Comparison of ENCODE assay signal across 15 cellular contexts in the genomic region with DNA sequence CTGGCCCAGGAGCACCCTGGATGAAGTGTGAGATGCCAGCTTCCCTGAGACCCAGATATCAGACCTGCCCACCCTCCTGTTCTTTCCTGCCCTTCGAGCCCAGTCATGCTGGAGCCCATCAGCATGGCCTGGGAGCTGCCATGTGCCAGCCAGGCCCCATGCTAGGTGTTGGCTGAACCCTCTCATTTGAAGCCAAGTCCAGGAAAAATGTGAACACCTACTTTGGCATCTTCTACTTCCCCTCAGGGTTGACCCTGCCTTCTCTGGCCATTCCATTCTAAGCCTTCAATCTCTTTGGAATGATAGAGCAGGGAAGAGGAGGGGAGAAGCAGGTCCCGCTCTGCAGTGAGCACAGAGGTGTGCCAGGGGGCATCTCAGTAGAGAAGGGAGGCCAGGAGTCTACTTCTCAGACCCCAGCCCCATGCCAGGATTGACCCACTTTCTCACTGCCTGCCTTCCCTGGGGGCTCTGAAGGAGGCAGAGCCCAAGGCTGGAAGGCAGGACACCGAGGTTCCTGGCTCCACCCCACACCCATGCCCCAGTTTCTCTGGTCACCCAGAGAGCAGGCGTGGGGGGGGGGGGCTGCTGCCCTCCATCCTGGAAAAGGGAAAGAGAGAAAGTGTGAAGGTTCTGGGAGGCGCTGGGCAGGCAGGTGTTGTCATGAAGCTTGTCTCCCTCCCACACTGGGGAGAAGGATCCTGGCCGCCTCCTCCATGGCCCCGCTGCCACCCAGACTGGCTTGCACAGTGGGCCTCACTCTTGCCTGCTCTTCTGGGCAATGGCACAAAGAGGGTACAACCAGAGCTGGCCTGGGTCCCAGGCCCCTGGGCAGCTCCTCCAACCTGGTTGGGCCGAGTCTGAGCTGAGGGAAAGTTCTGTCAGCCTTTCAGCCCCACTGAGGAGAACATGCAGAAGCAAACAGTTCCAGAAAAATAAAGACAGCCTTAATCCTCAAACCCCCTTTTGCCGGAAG. TPM values are rescaled to one million over a fixed set of nuclear protein-coding genes. Genes with fewer than 3 reads are reported as not detected.
A peak's percentile ranks its signal among the peaks of the same experiment; 100 is the strongest.
DNase-seq lines count a peak whose midpoint lies in the region; ATAC-seq and TF ChIP-seq lines count a peak whose summit lies in the region.
"Had no signal": no experiment of that assay in that cellular context is flagged by ENCODE, and none has a peak within 500 bp of the region (broad histone marks: within the 10 kb centered on the region; RNA-seq: fewer than 3 reads in every experiment).

No MANE protein-coding gene starts in this region.

- H3K36me3 Mint-ChIP-seq in activated naive CD4-positive, alpha-beta T cell treated with anti-CD3 and anti-CD28 coated beads, Interleukin-2, amount 10 ng/mL, durations not matched to agents 7 days and 5 days = peaks cover 5% of the 10 kb centered on the region
- H3K36me3 Mint-ChIP-seq in activated CD8-positive, alpha-beta T cell treated with anti-CD3 and anti-CD28 coated beads, Interleukin-2, amount 10 ng/mL, durations not matched to agents 7 days and 5 days (ENCODE audit: low read depth) = no peaks in the 10 kb centered on the region
- H3K36me3 Mint-ChIP-seq: natural killer cell treated with Interleukin-12 subunit alpha and Interleukin-12 subunit beta and Interleukin-15 and Interleukin-18, amount 100 ng/mL, for 72 hours had no signal

- no peaks in the 10 kb centered on the region for H3K9me3 Mint-ChIP-seq in activated naive CD4-positive, alpha-beta T cell treated with anti-CD3 and anti-CD28 coated beads, Interleukin-2, amount 10 ng/mL, durations not matched to agents 7 days and 5 days
- H3K9me3 Mint-ChIP-seq in activated CD8-positive, alpha-beta T cell treated with anti-CD3 and anti-CD28 coated beads, Interleukin-2, amount 10 ng/mL, durations not matched to agents 7 days and 5 days (ENCODE audit: insufficient read depth) = no peaks in the 10 kb centered on the region
- H3K9me3 Mint-ChIP-seq: natural killer cell treated with Interleukin-12 subunit alpha and Interleukin-12 subunit beta and Interleukin-15 and Interleukin-18, amount 100 ng/mL, for 72 hours had no signal

- peaks cover 28% of the 10 kb centered on the region for H3K4me1 Mint-ChIP-seq in activated naive CD4-positive, alpha-beta T cell treated with anti-CD3 and anti-CD28 coated beads, Interleukin-2, amount 10 ng/mL, durations not matched to agents 7 days and 5 days
- H3K4me1 Mint-ChIP-seq in activated CD8-positive, alpha-beta T cell treated with anti-CD3 and anti-CD28 coated beads, Interleukin-2, amount 10 ng/mL, durations not matched to agents 7 days and 5 days (ENCODE audit: low read depth) = peaks cover 31% of the 10 kb centered on the region

- H3K4me2 ChIP-seq in mesenchymal stem cell (ENCODE audit: low read length, poor library complexity, severe bottlenecking) = no peak overlapping the region

- H3K27me3 Mint-ChIP-seq in activated naive CD4-positive, alpha-beta T cell treated with anti-CD3 and anti-CD28 coated beads, Interleukin-2, amount 10 ng/mL, durations not matched to agents 7 days and 5 days = no peaks in the 10 kb centered on the region
- no peaks in the 10 kb centered on the region for H3K27me3 Mint-ChIP-seq in activated CD8-positive, alpha-beta T cell treated with anti-CD3 and anti-CD28 coated beads, Interleukin-2, amount 10 ng/mL, durations not matched to agents 7 days and 5 days (ENCODE audit: low read depth)
- H3K27me3 Mint-ChIP-seq: natural killer cell treated with Interleukin-12 subunit alpha and Interleukin-12 subunit beta and Interleukin-15 and Interleukin-18, amount 100 ng/mL, for 72 hours had no signal

- H3K27ac ChIP-seq in mesenchymal stem cell (ENCODE audit: low read length, poor library complexity, severe bottlenecking) (no peak overlapping the region), thoracic aorta (peak overlapping the region; percentile 55 to 97)

- no peak overlapping the region for H4K8ac ChIP-seq in mesenchymal stem cell (ENCODE audit: low read length)

- H2BK12ac ChIP-seq in mesenchymal stem cell (ENCODE audit: low read length in 2 of 2) = peak overlapping the region in 1 of 2 experiments; percentile 80

- no peak overlapping the region for H3K4me3 ChIP-seq in MG63
- H3K4me3 ChIP-seq in mesenchymal stem cell (ENCODE audit: insufficient read depth in 1 of 2, low read depth in 1 of 2, low read length in 2 of 2) = no peak overlapping the region
- no peak overlapping the region for H3K4me3 ChIP-seq in thoracic aorta

- H2AFZ ChIP-seq in mesenchymal stem cell (ENCODE audit: low read depth, low read length) = no peak overlapping the region

- H3K14ac ChIP-seq in mesenchymal stem cell (ENCODE audit: low read length in 2 of 2) = no peak overlapping the region

- peak overlapping the region in 1 of 2 experiments; percentile 26 for H3K23ac ChIP-seq in mesenchymal stem cell (ENCODE audit: low read length in 2 of 2)

- H3K79me1 ChIP-seq in mesenchymal stem cell (replicated peaks; ENCODE audit: low read length, poor library complexity, severe bottlenecking) = peaks cover 22% of the 10 kb centered on the region

- no peak for ATAC-seq in thoracic aorta (ENCODE audit: insufficient number of reproducible peaks, low FRiP score, low read depth)
- ATAC-seq in GM18861 (IDR thresholded peaks at IDR 0.05; ENCODE audit: unreplicated experiment) = no peak
- ATAC-seq in activated CD8-positive, alpha-beta T cell treated with anti-CD3 and anti-CD28 coated beads, Interleukin-2, amount 10 ng/mL, durations not matched to agents 7 days and 5 days = no peak
- ATAC-seq: natural killer cell treated with Interleukin-12 subunit alpha and Interleukin-12 subunit beta and Interleukin-15 and Interleukin-18, amount 100 ng/mL, for 72 hours had no signal

- CTCF ChIA-PET in activated naive CD4-positive, alpha-beta T cell treated with anti-CD3 and anti-CD28 coated beads, Interleukin-2, amount 10 ng/mL, durations not matched to agents 7 days and 5 days (lab: Charles Lee) = interaction anchor here (0.7 to 2.2 kb wide), 6 partner anchors 9 to 72 kb away, joined by 3 to 10 read pairs (median 5); a partner anchor contains a TSS
- CTCF ChIA-PET in activated CD8-positive, alpha-beta T cell treated with anti-CD3 and anti-CD28 coated beads, Interleukin-2, amount 10 ng/mL, durations not matched to agents 7 days and 5 days (lab: Charles Lee) = interaction anchor here (1.5 to 4.0 kb wide), 4 partner anchors 9 to 236 kb away, joined by 4 to 20 read pairs (median 11); a partner anchor contains a TSS

- no peak for TF ChIP-seq CTCF in thoracic aorta (IDR thresholded peaks at IDR 0.05)

- H3K4ac ChIP-seq in mesenchymal stem cell (ENCODE audit: low read depth in 1 of 2, low read length in 2 of 2) = peak overlapping the region in 1 of 2 experiments; percentile 70

- H3K4me3 Mint-ChIP-seq in activated naive CD4-positive, alpha-beta T cell treated with anti-CD3 and anti-CD28 coated beads, Interleukin-2, amount 10 ng/mL, durations not matched to agents 7 days and 5 days = no peak overlapping the region
- H3K4me3 Mint-ChIP-seq in activated CD8-positive, alpha-beta T cell treated with anti-CD3 and anti-CD28 coated beads, Interleukin-2, amount 10 ng/mL, durations not matched to agents 7 days and 5 days = no peak overlapping the region
- H3K4me3 Mint-ChIP-seq: natural killer cell treated with Interleukin-12 subunit alpha and Interleukin-12 subunit beta and Interleukin-15 and Interleukin-18, amount 100 ng/mL, for 72 hours had no signal

- H3K4me1 ChIP-seq in mesenchymal stem cell (ENCODE audit: control insufficient read depth, insufficient read depth, low read depth, low read length) = peaks cover 29% of the 10 kb centered on the region
- H3K4me1 ChIP-seq in thoracic aorta (ENCODE audit: control insufficient read depth in 1 of 2, low read depth in 2 of 2) = peaks cover 46 to 87% of the 10 kb centered on the region in 2 donors

- H3K18ac ChIP-seq in mesenchymal stem cell (ENCODE audit: low read depth in 1 of 2, low read length in 2 of 2) = no peak overlapping the region

- no peak overlapping the region for H2AK5ac ChIP-seq in mesenchymal stem cell (ENCODE audit: low read length, severe bottlenecking)

- no peak overlapping the region for H2BK120ac ChIP-seq in mesenchymal stem cell (ENCODE audit: low read depth, low read length)

- no peak overlapping the region for H3K27ac Mint-ChIP-seq in activated naive CD4-positive, alpha-beta T cell treated with anti-CD3 and anti-CD28 coated beads, Interleukin-2, amount 10 ng/mL, durations not matched to agents 7 days and 5 days
- no peak overlapping the region for H3K27ac Mint-ChIP-seq in activated CD8-positive, alpha-beta T cell treated with anti-CD3 and anti-CD28 coated beads, Interleukin-2, amount 10 ng/mL, durations not matched to agents 7 days and 5 days
- H3K27ac Mint-ChIP-seq: natural killer cell treated with Interleukin-12 subunit alpha and Interleukin-12 subunit beta and Interleukin-15 and Interleukin-18, amount 100 ng/mL, for 72 hours had no signal

- H3K27me3 ChIP-seq in MG63 = no peaks in the 10 kb centered on the region
- no peaks in the 10 kb centered on the region for H3K27me3 ChIP-seq in mesenchymal stem cell (ENCODE audit: control insufficient read depth in 1 of 2, insufficient read depth in 1 of 2, low read length in 2 of 2)
- H3K27me3 ChIP-seq in thoracic aorta (replicated peaks; ENCODE audit: insufficient read depth) = no peaks in the 10 kb centered on the region

- no peaks in the 10 kb centered on the region; the same call in 1 of the 2 replicates for H3K36me3 ChIP-seq in MG63
- H3K36me3 ChIP-seq in mesenchymal stem cell (ENCODE audit: control insufficient read depth in 1 of 2, insufficient read depth in 2 of 2, low read depth in 1 of 2, low read length in 2 of 2) = peaks cover 19 to 42% of the 10 kb centered on the region in 2 experiments
- H3K36me3 ChIP-seq in thoracic aorta = peaks cover 28% of the 10 kb centered on the region

- 86% methylated on average over 7 of the region's 9 CpGs for WGBS in mesenchymal stem cell

- POLR2A ChIA-PET in activated CD8-positive, alpha-beta T cell treated with anti-CD3 and anti-CD28 coated beads, Interleukin-2, amount 10 ng/mL, durations not matched to agents 7 days and 5 days (lab: Charles Lee) = interaction anchor here (4.7 kb wide), 1 partner anchor 8 kb away, joined by 33 read pairs; a partner anchor contains a TSS

- H3K9me3 ChIP-seq in MG63 (no peaks in the 10 kb centered on the region), mesenchymal stem cell (ENCODE audit: control insufficient read depth, low read length) (no peaks in the 10 kb centered on the region), thoracic aorta (no peaks in the 10 kb centered on the region)

- H3K9ac ChIP-seq in mesenchymal stem cell (ENCODE audit: low read length) = no peak overlapping the region

- H4K91ac ChIP-seq in mesenchymal stem cell (ENCODE audit: low read length) = no peak overlapping the region

- H2BK15ac ChIP-seq in mesenchymal stem cell (ENCODE audit: low read depth, poor library complexity, severe bottlenecking) = peak overlapping the region; percentile 39

- DNase-seq in MG63 (peak; percentile 64), cerebellum (ENCODE audit: low spot score) (peak; percentile 63), mesenchymal stem cell (no peak), thoracic aorta (ENCODE audit: low spot score) (no peak)
- DNase-seq in activated naive CD4-positive, alpha-beta T cell treated with anti-CD3 and anti-CD28 coated beads, Interleukin-2, amount 10 ng/mL, durations not matched to agents 7 days and 5 days = no peak
- DNase-seq in activated CD8-positive, alpha-beta T cell treated with anti-CD3 and anti-CD28 coated beads, Interleukin-2, amount 10 ng/mL, durations not matched to agents 7 days and 5 days = no peak
- DNase-seq: activated gamma-delta T cell treated with Interleukin-2 at 50 U/mL for 16 hours, hippocampal formation, mesendoderm, NCI-H1048, NCI-H526, SIG-M5 had no signal

- H2BK5ac ChIP-seq in mesenchymal stem cell (ENCODE audit: low read depth, low read length, poor library complexity, severe bottlenecking) = no peak overlapping the region

RNA-seq across cellular contexts. Expression of a gene that starts 9.3 kb away (rescaled TPM):
- total RNA-seq in MG63 (2014; rRNA removed; shearing (Covaris generic); ENCODE audit: low replicate concordance) = 31.9 and 50.4 TPM in 2 replicates
- total RNA-seq in cerebellum (42.6 TPM), thoracic aorta (100 to 1,000 TPM in 1 of 2 donors, 10 to 100 TPM in 1; 76.9 to 115 TPM)
- polyA plus RNA-seq in mesenchymal stem cell (2013, experiment 1 of 2) = 36.0 TPM
- polyA plus RNA-seq in mesenchymal stem cell (2013, experiment 2 of 2) = 34.6 TPM
- total RNA-seq in activated CD8-positive, alpha-beta T cell treated with anti-CD3 and anti-CD28 coated beads, Interleukin-2, amount 10 ng/mL, durations not matched to agents 7 days and 5 days = 10 to 100 TPM; 24.0 to 24.9 TPM

RNA-seq across cellular contexts. Expression of a gene that starts 27.6 kb away (rescaled TPM):
- 3.8 and 6.5 TPM in 2 replicates for total RNA-seq in MG63 (2014; rRNA removed; shearing (Covaris generic); ENCODE audit: low replicate concordance)
- 1.4 TPM for total RNA-seq in cerebellum
- 1.6 TPM for polyA plus RNA-seq in mesenchymal stem cell (2013, experiment 1 of 2)
- 1.6 TPM for polyA plus RNA-seq in mesenchymal stem cell (2013, experiment 2 of 2)
- 1 to 10 TPM in 1 of 2 donors, under 1 TPM in 1; 0.85 to 2.6 TPM for total RNA-seq in thoracic aorta
- 10 to 100 TPM; 16.4 to 18.0 TPM for total RNA-seq in activated CD8-positive, alpha-beta T cell treated with anti-CD3 and anti-CD28 coated beads, Interleukin-2, amount 10 ng/mL, durations not matched to agents 7 days and 5 days

RNA-seq across cellular contexts. Expression of a gene that starts 43.6 kb away (rescaled TPM):
- total RNA-seq in MG63 (2014; rRNA removed; shearing (Covaris generic); ENCODE audit: low replicate concordance) = 9.4 and 22.8 TPM in 2 replicates
- total RNA-seq in cerebellum (18.0 TPM), thoracic aorta (10 to 100 TPM; 26.4 to 54.6 TPM)
- 158 TPM for polyA plus RNA-seq in mesenchymal stem cell (2013, experiment 1 of 2)
- 165 TPM for polyA plus RNA-seq in mesenchymal stem cell (2013, experiment 2 of 2)
- 10 to 100 TPM; 19.3 to 19.7 TPM for total RNA-seq in activated CD8-positive, alpha-beta T cell treated with anti-CD3 and anti-CD28 coated beads, Interleukin-2, amount 10 ng/mL, durations not matched to agents 7 days and 5 days

RNA-seq across cellular contexts. Expression of a gene that starts 47.7 kb away (rescaled TPM):
- total RNA-seq in MG63 (2014; rRNA removed; shearing (Covaris generic); ENCODE audit: low replicate concordance) = 107 and 128 TPM in 2 replicates
- total RNA-seq in cerebellum = 18.1 TPM
- polyA plus RNA-seq in mesenchymal stem cell (2013, experiment 1 of 2) = 74.2 TPM
- 73.4 TPM for polyA plus RNA-seq in mesenchymal stem cell (2013, experiment 2 of 2)
- 10 to 100 TPM; 24.9 to 30.8 TPM for total RNA-seq in thoracic aorta
- 10 to 100 TPM; 61.9 to 62.5 TPM for total RNA-seq in activated CD8-positive, alpha-beta T cell treated with anti-CD3 and anti-CD28 coated beads, Interleukin-2, amount 10 ng/mL, durations not matched to agents 7 days and 5 days

RNA-seq across cellular contexts. Expression of a gene that starts 56.4 kb away (rescaled TPM):
- total RNA-seq in MG63 (2014; rRNA removed; shearing (Covaris generic); ENCODE audit: low replicate concordance) = not detected in 2 replicates
- total RNA-seq in cerebellum (not detected), thoracic aorta (1 to 10 TPM; 2.3 to 3.9 TPM)
- polyA plus RNA-seq in mesenchymal stem cell (2013, experiment 1 of 2) = 0.07 TPM
- 0.05 TPM for polyA plus RNA-seq in mesenchymal stem cell (2013, experiment 2 of 2)
- under 1 TPM; 0.26 to 0.42 TPM for total RNA-seq in activated CD8-positive, alpha-beta T cell treated with anti-CD3 and anti-CD28 coated beads, Interleukin-2, amount 10 ng/mL, durations not matched to agents 7 days and 5 days
- total RNA-seq: T-helper 1 cell treated with Interleukin-12 subunit alpha and Interleukin-12 subunit beta and Interleukin-4 antibody, amounts not matched to agents 30 ng/mL and 1 ng/mL, for 36 hours had no signal

Comparison
In these comparisons a context has a peak if more than half of its experiments do, and no peak if none do; other contexts are left out.
1. DNase-seq: peak in MG63 (single experiment) and cerebellum (single experiment); none in mesenchymal stem cell (single experiment), thoracic aorta (single experiment), activated naive CD4-positive, alpha-beta T cell treated with anti-CD3 and anti-CD28 coated beads, Interleukin-2, amount 10 ng/mL, durations not matched to agents 7 days and 5 days (single experiment) and activated CD8-positive, alpha-beta T cell treated with anti-CD3 and anti-CD28 coated beads, Interleukin-2, amount 10 ng/mL, durations not matched to agents 7 days and 5 days (single experiment).